31 cellular contexts compared by ENCODE assay signal in genomic region chr3:186810597-186810996, GRCh38. TPM values are rescaled to one million over a fixed set of nuclear protein-coding genes. Genes with fewer than 3 reads are reported as not detected.
"Had no signal": no experiment of that assay in that cellular context is flagged by ENCODE, and none has a peak within 500 bp of the region (broad histone marks: within the 10 kb centered on the region; RNA-seq: fewer than 3 reads in every experiment).

No MANE protein-coding gene starts in this region.

- H3K4me3 ChIP-seq: colonic mucosa, esophagus squamous epithelium, gastrocnemius medialis, heart left ventricle, hepatocyte, left lung, lower lobe of right lung, mucosa of descending colon had no signal

- DNase-seq: colonic mucosa; cortex of kidney; effector CD8-positive, alpha-beta T cell; effector memory CD8-positive, alpha-beta T cell; endodermal cell; esophagus squamous epithelium; foreskin fibroblast; foreskin melanocyte; gastrocnemius medialis; heart left ventricle; hypothalamus; immature natural killer cell; islet precursor cell; left cardiac atrium; left lung; left ventricle myocardium superior; lower lobe of right lung; mesenchymal stem cell; mucosa of descending colon; naive B cell had no signal

- H3K27me3 ChIP-seq: colonic mucosa, hepatocyte had no signal

- H3K27ac ChIP-seq: colonic mucosa, epithelial cell of prostate, esophagus squamous epithelium, gastrocnemius medialis, heart left ventricle, hepatocyte, left lung, lower lobe of right lung had no signal

- ATAC-seq: effector memory CD8-positive, alpha-beta T cell; esophagus mucosa; gastrocnemius medialis; heart left ventricle; left cardiac atrium; left lung; left ventricle myocardium superior; lower lobe of right lung; mucosa of descending colon had no signal

- FAIRE-seq: endometrium had no signal

- H3K27ac Mint-ChIP-seq: dendritic cell treated with granulocyte-macrophage colony-stimulating factor and Interleukin-4, amounts not matched to agents 40 ng/mL and 50 ng/mL, for 4 days; effector memory CD8-positive, alpha-beta T cell; endodermal cell; immature natural killer cell; mesothelial cell of epicardium; naive B cell had no signal

- H3K36me3 Mint-ChIP-seq: immature natural killer cell, mesothelial cell of epicardium, naive B cell had no signal

- H3K4me2 ChIP-seq: hepatocyte had no signal

- H2AFZ ChIP-seq: hepatocyte had no signal

- H3K4me3 Mint-ChIP-seq: dendritic cell treated with granulocyte-macrophage colony-stimulating factor and Interleukin-4, amounts not matched to agents 40 ng/mL and 50 ng/mL, for 4 days; effector memory CD8-positive, alpha-beta T cell; endodermal cell; immature natural killer cell; mesothelial cell of epicardium had no signal

- H3K36me3 ChIP-seq: colonic mucosa, esophagus squamous epithelium, gastrocnemius medialis, heart left ventricle, left lung, lower lobe of right lung had no signal

- H3K9me3 ChIP-seq: colonic mucosa, esophagus squamous epithelium, gastrocnemius medialis, heart left ventricle, left lung, lower lobe of right lung, mucosa of descending colon had no signal

- H3K9me3 Mint-ChIP-seq: dendritic cell treated with granulocyte-macrophage colony-stimulating factor and Interleukin-4, amounts not matched to agents 40 ng/mL and 50 ng/mL, for 4 days; effector memory CD8-positive, alpha-beta T cell; mesothelial cell of epicardium; naive B cell had no signal

RNA-seq across cellular contexts. Expression of gene ADIPOQ, which starts 31.9 kb away (rescaled TPM):
- total RNA-seq: dermis microvascular lymphatic vessel endothelial cell, endodermal cell, esophagus squamous epithelium, glomerular endothelial cell, hepatocyte, kidney epithelial cell, left lung, lower lobe of right lung, lung microvascular endothelial cell, mesothelial cell of epicardium, myocyte had no signal
- polyA plus RNA-seq: hepatocyte, immature natural killer cell had no signal
